Comparison of ENCODE assay signal across 8 cellular contexts in the genomic region with DNA sequence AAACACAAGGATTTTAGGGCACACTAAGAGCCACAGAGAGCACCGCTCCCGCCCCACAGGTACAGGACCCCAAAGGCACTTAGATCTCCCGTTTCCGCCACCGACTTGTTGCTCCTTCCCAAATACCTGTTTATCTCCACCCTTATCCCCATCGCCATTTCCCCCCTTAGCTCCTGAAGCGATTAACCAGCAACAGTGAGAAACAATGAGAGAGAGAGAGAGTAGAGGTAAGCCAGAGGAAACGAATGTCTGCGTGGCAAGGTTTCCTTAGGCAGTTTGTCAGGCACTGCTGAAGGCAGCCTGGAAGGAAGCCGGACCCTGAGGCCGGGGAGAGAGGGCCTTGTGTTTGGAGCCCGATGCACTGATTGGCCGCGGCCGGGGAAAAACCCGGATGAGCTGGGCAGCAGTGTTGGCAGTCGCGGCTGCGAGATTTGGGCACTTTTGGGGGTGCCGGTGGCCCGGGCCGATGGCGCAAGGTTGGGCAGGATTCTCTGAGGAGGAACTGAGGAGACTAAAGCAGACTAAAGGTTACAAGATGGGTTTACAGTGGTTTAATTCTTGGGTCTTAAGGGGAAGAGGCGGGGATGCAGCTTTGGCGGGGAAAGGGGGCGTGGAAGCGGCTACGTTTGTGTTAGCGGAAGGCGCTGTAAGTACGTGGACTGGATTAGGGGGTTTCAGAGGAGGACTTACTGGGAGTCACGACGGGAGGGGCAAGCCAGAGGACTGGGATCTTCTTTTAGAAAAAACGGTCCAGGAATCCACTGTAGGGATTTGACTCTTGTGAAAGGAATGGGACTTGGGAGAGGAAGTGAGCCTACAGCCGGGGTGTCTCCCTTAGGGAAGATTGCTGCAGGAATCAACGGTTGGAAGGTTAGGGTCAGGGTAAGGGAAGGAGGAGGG. TPM values are rescaled to one million over a fixed set of nuclear protein-coding genes. Genes with fewer than 3 reads are reported as not detected.
DNase-seq lines count a peak whose midpoint lies in the region; ATAC-seq and TF ChIP-seq lines count a peak whose summit lies in the region.

A gene with protein sequence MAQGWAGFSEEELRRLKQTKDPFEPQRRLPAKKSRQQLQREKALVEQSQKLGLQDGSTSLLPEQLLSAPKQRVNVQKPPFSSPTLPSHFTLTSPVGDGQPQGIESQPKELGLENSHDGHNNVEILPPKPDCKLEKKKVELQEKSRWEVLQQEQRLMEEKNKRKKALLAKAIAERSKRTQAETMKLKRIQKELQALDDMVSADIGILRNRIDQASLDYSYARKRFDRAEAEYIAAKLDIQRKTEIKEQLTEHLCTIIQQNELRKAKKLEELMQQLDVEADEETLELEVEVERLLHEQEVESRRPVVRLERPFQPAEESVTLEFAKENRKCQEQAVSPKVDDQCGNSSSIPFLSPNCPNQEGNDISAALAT (plus strand): TSS at position 409 of the 900 bp plus-strand sequence. CDS start 58 bp downstream, at position 467.

- H3K27ac ChIP-seq in VCaP = peak within 1 kb of the TSS; percentile 90

- H3K4me3 Mint-ChIP-seq in immature natural killer cell = no peak within 1 kb of the TSS

- DNase-seq in ACHN (peak; percentile 94), NCI-H2171 treated with DMSO at 0.1 percent for 48 hours (lab: John Stamatoyannopoulos, UW) (peak; percentile 91), cardiac fibroblast (ENCODE audit: low read depth in 2 of 2) (peak; percentile 95 to 97), immature natural killer cell (peak; percentile 85 to 86 (median 86)), smooth muscle cell of the brain vasculature (ENCODE audit: low read depth, low spot score) (peak; percentile 89)

- TF ChIP-seq CTCF in VCaP (conservative IDR thresholded peaks at IDR 0.05) = no peak
- no peak for TF ChIP-seq CTCF in cardiac fibroblast (IDR thresholded peaks at IDR 0.05; ENCODE audit: low read depth, low read length)

- peak within 1 kb of the TSS; percentile 67 to 70 for H3K4me3 ChIP-seq in cardiac fibroblast (replicated peaks in 1 of 2; ENCODE audit: low read depth in 2 of 2, low read length in 2 of 2)

- peak; percentile 97 for ATAC-seq in GM18868 (IDR thresholded peaks at IDR 0.05; ENCODE audit: unreplicated experiment)
- peak; percentile 98 for ATAC-seq in HG03103 (IDR thresholded peaks at IDR 0.05; ENCODE audit: low read depth, unreplicated experiment)

- no peaks in the 10 kb centered on the region for H3K27me3 Mint-ChIP-seq in immature natural killer cell (ENCODE audit: low read depth in 3 of 3)

- no peaks in the 10 kb centered on the region for H3K36me3 Mint-ChIP-seq in immature natural killer cell

- no peaks in the 10 kb centered on the region for H3K9me3 Mint-ChIP-seq in immature natural killer cell

- peaks cover 0 to 4% of the 10 kb centered on the region in 2 donors for H3K4me1 Mint-ChIP-seq in immature natural killer cell

- in situ Hi-C loops in ACHN (cut with HindIII; ENCODE audit: low pct_ligation_motif_present, low pct_unique_long_range_greater_than_20kb, low sequenced_read_pairs) = no loop called here

- peak within 1 kb of the TSS in 1 of 6 donors; percentile 58 for H3K27ac Mint-ChIP-seq in immature natural killer cell

RNA-seq across cellular contexts. Expression of the gene that starts here (rescaled TPM):
- polyA plus RNA-seq in immature natural killer cell = 1 to 10 TPM; 1.3 to 3.6 (median 2.6) TPM

Comparison
In these comparisons a context has a peak if more than half of its experiments do, and no peak if none do; other contexts are left out.
1. Peak in every context shown above with its lines: DNase-seq, ATAC-seq, H3K4me3 ChIP-seq and H3K27ac ChIP-seq.